In the genomic region with DNA sequence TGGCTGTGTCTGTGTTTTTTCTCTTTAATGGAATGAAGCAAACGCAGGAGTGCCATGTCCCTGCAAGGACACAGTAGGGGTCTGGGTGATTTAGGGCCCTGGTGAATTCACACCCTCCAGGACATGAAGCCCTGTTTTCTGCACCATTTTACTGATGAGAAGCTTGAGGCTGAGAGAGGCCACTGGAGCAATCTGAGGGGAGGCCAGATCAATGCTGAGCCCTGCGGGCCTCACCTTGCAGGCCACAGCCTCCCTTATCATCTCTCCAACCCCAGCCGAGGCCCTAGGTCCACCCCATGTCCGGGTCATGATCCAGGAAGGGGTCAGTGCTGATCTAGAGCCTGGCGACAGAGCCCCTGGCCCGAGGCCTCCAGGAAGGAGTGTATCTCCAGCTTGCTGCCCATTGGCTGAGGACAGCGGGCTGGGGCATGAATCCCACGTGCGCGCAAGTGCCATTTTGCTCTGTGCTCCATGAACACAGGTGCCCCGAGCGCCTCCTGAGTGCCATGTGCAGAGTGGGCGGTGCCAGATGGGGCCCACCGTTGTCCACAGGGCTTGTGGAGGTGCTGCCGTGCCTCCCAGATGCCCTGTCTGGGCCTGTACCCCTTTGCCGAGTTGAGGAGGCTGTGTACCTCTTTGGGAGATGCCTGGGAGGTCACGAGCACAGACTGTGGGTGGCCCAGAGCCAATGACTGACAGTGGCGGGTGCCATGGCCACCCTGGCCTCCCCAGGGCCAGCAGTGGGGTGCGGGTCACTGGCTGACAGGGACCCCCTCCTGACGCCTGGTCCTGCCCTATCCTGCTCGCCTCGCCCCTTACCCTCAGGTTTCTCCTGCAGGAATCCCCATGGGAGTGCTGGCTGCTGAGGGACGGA, we compare ENCODE assay signal across 2 cellular contexts.
TF ChIP-seq lines count a peak whose summit lies in the region.

No MANE protein-coding gene starts in this region.

TF ChIP-seq in HCT116, 20 proteins besides CTCF, POLR2A, EP300 and RAD21:
- no peak for TF ChIP-seq JUND (IDR thresholded peaks at IDR 0.05)

TF ChIP-seq in H1, 55 proteins besides CTCF, POLR2A, EP300 and RAD21:
- no peak for TF ChIP-seq RFX5 (IDR thresholded peaks at IDR 0.05; ENCODE audit: borderline replicate concordance, low read depth, low read length)
TF ChIP-seq in H1: peak in this region for 0.
